In the genomic region with DNA sequence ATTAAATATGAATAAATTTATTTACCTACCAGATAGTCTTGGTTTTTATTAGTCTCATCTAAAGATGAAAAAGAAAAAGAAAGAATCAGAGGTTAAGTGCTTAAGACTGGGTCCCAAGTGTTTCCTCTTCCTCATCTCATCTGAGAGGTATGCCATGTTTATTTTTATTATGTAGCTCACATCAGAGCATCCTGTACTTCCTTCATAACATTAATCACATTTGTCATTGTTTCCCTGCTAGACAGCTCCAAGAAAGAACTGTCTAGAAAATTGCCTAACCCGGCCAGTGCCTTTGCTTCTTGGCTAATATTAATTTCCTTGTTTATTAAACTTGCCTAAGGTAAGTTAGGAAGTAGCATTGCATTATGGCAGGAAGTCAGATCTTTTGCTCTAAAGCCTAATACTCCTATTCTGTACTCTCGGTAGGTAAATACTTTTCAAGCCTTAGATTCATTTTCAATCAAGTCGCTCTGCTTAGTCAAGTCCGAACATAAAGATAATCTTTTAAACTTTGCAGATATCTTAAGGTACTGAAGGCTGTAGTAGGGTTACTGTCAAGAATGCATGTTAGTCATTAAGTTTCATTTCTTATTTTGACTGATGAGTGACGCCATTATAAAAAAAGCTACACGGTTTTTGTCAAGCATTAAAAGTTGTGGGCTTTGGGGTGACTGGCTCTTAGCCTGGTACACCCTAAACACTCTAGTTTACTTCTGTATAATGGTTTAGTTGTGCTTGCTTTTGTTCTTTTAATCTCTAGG, we compare ENCODE assay signal across 12 cellular contexts. TPM values are rescaled to one million over a fixed set of nuclear protein-coding genes. Genes with fewer than 3 reads are reported as not detected.
DNase-seq lines count a peak whose midpoint lies in the region; ATAC-seq, FAIRE-seq and TF ChIP-seq lines count a peak whose summit lies in the region.
"Had no signal": no experiment of that assay in that cellular context is flagged by ENCODE, and none has a peak within 500 bp of the region (broad histone marks: within the 10 kb centered on the region; RNA-seq: fewer than 3 reads in every experiment).

No MANE protein-coding gene starts in this region.

- peak overlapping the region; percentile 78 for H3K4me3 Mint-ChIP-seq in activated T-helper 17 cell treated with anti-CD3 and anti-CD28 coated beads, Interleukin-2, amount 50 U/mL, for 72 hours

- WGBS in gastroesophageal sphincter (ENCODE audit: low coverage in 1 of 2), 2 donors = 77 to 82% methylated on average over 6 of the region's 6 CpGs
- 75 to 87% (median 79%) methylated on average over 6 of the region's 6 CpGs for WGBS in small intestine, 3 donors

- H3K27ac ChIP-seq in gastroesophageal sphincter = no peak overlapping the region
- no peak overlapping the region for H3K27ac ChIP-seq in small intestine (ENCODE audit: low read depth in 1 of 2, low read length in 1 of 2)

- peaks cover 47% of the 10 kb centered on the region for H3K36me3 Mint-ChIP-seq in activated T-helper 17 cell treated with anti-CD3 and anti-CD28 coated beads, Interleukin-2, amount 50 U/mL, for 72 hours (ENCODE audit: low read depth)

- peaks cover 0 to 6% (median 3%) of the 10 kb centered on the region in 3 donors for H3K9me3 ChIP-seq in gastroesophageal sphincter
- H3K9me3 ChIP-seq in small intestine (ENCODE audit: control insufficient read depth, low read depth) = no peaks in the 10 kb centered on the region

- H3K4me1 ChIP-seq in gastroesophageal sphincter = peaks cover 0 to 13% (median 0%) of the 10 kb centered on the region in 3 donors
- H3K4me1 ChIP-seq in small intestine (ENCODE audit: control insufficient read depth in 2 of 2, insufficient read depth in 1 of 2, low read depth in 1 of 2, low read length in 1 of 2) = peaks cover 0 to 2% of the 10 kb centered on the region in 2 donors

- H3K9me3 Mint-ChIP-seq in activated T-helper 17 cell treated with anti-CD3 and anti-CD28 coated beads, Interleukin-2, amount 50 U/mL, for 72 hours = peaks cover 6% of the 10 kb centered on the region

- DNase-seq in ELR (ENCODE audit: low read depth) (peak; percentile 68), GM19239 (ENCODE audit: insufficient read length, low spot score) (no peak), small intestine (no peak), HTR-8/SVneo (ENCODE audit: insufficient read length, low spot score) (no peak)
- DNase-seq: activated CD8-positive, alpha-beta memory T cell treated with anti-CD3 and anti-CD28 coated beads, Interleukin-2, amount 50 U/mL, for 48 hours; MM.1S; NCI-H345; T-helper 9 cell had no signal

- peaks cover 0 to 32% of the 10 kb centered on the region in 2 donors for H3K36me3 ChIP-seq in gastroesophageal sphincter
- peaks cover 0 to 7% of the 10 kb centered on the region in 2 donors for H3K36me3 ChIP-seq in small intestine (ENCODE audit: control insufficient read depth in 2 of 2, insufficient read depth in 2 of 2, low read length in 2 of 2)

- no peak for TF ChIP-seq POLR2A in gastroesophageal sphincter (IDR thresholded peaks at IDR 0.05)

- peak; percentile 96 for ATAC-seq in activated T-helper 17 cell treated with anti-CD3 and anti-CD28 coated beads, Interleukin-2, amount 50 U/mL, for 72 hours (replicated peaks)
- ATAC-seq in gastroesophageal sphincter (peak; percentile 41), GM21737 (IDR thresholded peaks at IDR 0.05; ENCODE audit: unreplicated experiment) (no peak)

- peak overlapping the region; percentile 88 for H3K27ac Mint-ChIP-seq in activated T-helper 17 cell treated with anti-CD3 and anti-CD28 coated beads, Interleukin-2, amount 50 U/mL, for 72 hours

- TF ChIP-seq CTCF in gastroesophageal sphincter (IDR thresholded peaks at IDR 0.05) = no peak

- H3K27me3 ChIP-seq in gastroesophageal sphincter (no peaks in the 10 kb centered on the region), small intestine (ENCODE audit: control insufficient read depth in 2 of 2, insufficient read depth in 2 of 2, low read length in 2 of 2) (no peaks in the 10 kb centered on the region)

- no peak overlapping the region for H3K4me3 ChIP-seq in gastroesophageal sphincter
- no peak overlapping the region for H3K4me3 ChIP-seq in small intestine (ENCODE audit: low read depth in 1 of 2, low read length in 2 of 2)

- peaks cover 29% of the 10 kb centered on the region for H3K4me1 Mint-ChIP-seq in activated T-helper 17 cell treated with anti-CD3 and anti-CD28 coated beads, Interleukin-2, amount 50 U/mL, for 72 hours

- FAIRE-seq in GM19239 (lab: Jason Lieb, UNC) (peak; percentile 76), small intestine (lab: Jason Lieb, UNC) (no peak), HTR-8/SVneo (lab: Jason Lieb, UNC) (no peak)
- FAIRE-seq: keratinocyte had no signal

- TF ChIP-seq EP300 in gastroesophageal sphincter (IDR thresholded peaks at IDR 0.05) = no peak

- no peaks in the 10 kb centered on the region for H3K27me3 Mint-ChIP-seq in activated T-helper 17 cell treated with anti-CD3 and anti-CD28 coated beads, Interleukin-2, amount 50 U/mL, for 72 hours

RNA-seq across cellular contexts. Expression of gene ZMYND11, which starts 47.4 kb away (rescaled TPM):
- 10 to 100 TPM; 14.2 to 23.4 TPM for total RNA-seq in activated T-helper 17 cell treated with anti-CD3 and anti-CD28 coated beads, Interleukin-2, amount 50 U/mL, for 72 hours
- total RNA-seq in gastroesophageal sphincter = 100 to 1,000 TPM; 131 to 176 (median 166) TPM
- polyA plus RNA-seq in small intestine = 10 to 100 TPM; 21.7 to 30.6 (median 23.5) TPM

Comparison
In these comparisons a context has a peak if more than half of its experiments do, and no peak if none do; other contexts are left out.
1. RNA of gene ZMYND11, which starts 47.4 kb away (total RNA-seq): 131 to 176 TPM in gastroesophageal sphincter; 14.2 to 23.4 TPM in activated T-helper 17 cell treated with anti-CD3 and anti-CD28 coated beads, Interleukin-2, amount 50 U/mL, for 72 hours; every median in the first group is over 4 times any median in the second.